ENCODE assay signal across 22 cellular contexts in the genomic region with DNA sequence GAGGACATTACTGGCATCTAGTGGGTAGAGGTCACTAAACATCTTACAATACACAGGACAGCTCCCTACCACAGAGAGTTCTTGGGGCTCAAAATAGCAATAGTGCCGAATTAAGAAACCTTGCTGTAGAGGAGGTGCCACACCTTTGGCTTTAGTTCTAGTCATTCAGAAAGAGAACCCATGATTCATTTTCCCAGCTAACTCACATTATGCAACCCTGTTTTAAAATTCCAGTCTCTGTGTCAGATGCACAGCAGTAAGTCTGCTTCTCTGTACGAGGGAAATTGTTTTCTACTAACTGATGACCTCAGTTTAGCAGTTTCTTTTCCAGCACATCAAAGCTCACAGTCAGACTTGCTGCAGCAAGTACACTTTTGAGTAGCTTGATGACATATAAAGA.
"Had no signal": no experiment of that assay in that cellular context is flagged by ENCODE, and none has a peak within 500 bp of the region (broad histone marks: within the 10 kb centered on the region; RNA-seq: fewer than 3 reads in every experiment).

No MANE protein-coding gene starts in this region.

- H3K36me3 ChIP-seq: cardiac muscle cell, neural progenitor cell, ovary, right lobe of liver had no signal

- H3K27me3 ChIP-seq: cardiac muscle cell, neural progenitor cell, ovary, right lobe of liver had no signal

- ATAC-seq: activated CD8-positive, alpha-beta memory T cell treated with anti-CD3 and anti-CD28 coated beads, Interleukin-2, amount 10 ng/mL, durations not matched to agents 7 days and 5 days; effector memory CD8-positive, alpha-beta T cell; naive thymus-derived CD4-positive, alpha-beta T cell; psoas muscle; right lobe of liver; stimulated activated naive CD8-positive, alpha-beta T cell treated with anti-CD3 and anti-CD28 coated beads, Interleukin-15, amount 100 ng/mL, for 72 hours had no signal

- H2AFZ ChIP-seq: neural progenitor cell had no signal

- DNase-seq: activated B cell treated with CpG ODN at 0.5 μM for 24 hours; activated CD4-positive, alpha-beta memory T cell treated with anti-CD3 and anti-CD28 coated beads for 36 hours; activated CD4-positive, alpha-beta T cell treated with anti-CD3 and anti-CD28 coated beads for 4 hours; activated CD8-positive, alpha-beta memory T cell treated with anti-CD3 and anti-CD28 coated beads, Interleukin-2, amount 10 ng/mL, durations not matched to agents 7 days and 5 days; activated naive CD4-positive, alpha-beta T cell; activated naive CD8-positive, alpha-beta T cell treated with anti-CD3 and anti-CD28 coated beads, Interleukin-2, amount 10 ng/mL, durations not matched to agents 7 days and 5 days; dermis blood vessel endothelial cell; effector memory CD8-positive, alpha-beta T cell; left cardiac atrium; mesendoderm; naive thymus-derived CD4-positive, alpha-beta T cell; ovary; psoas muscle; right lobe of liver; SK-N-SH; small intestine; stimulated activated CD4-positive, alpha-beta T cell treated with anti-CD3 and anti-CD28 coated beads, Interleukin-15, amount 100 ng/mL, for 24 hours; stimulated activated CD4-positive, alpha-beta T cell treated with anti-CD3 and anti-CD28 coated beads, Interleukin-2, amount 100 ng/mL, for 48 hours; stimulated activated naive CD8-positive, alpha-beta T cell treated with anti-CD3 and anti-CD28 coated beads, Interleukin-15, amount 100 ng/mL, for 72 hours; trophoblast cell had no signal

- H3K4me1 ChIP-seq: neural progenitor cell, psoas muscle, right lobe of liver had no signal

- FAIRE-seq: small intestine had no signal

- H3K4me2 ChIP-seq: neural progenitor cell, SK-N-SH had no signal

- H3K9ac ChIP-seq: neural progenitor cell, SK-N-SH had no signal

- H3K4me3 ChIP-seq: cardiac muscle cell, neural progenitor cell, ovary, psoas muscle, right lobe of liver had no signal

- H3K9me3 ChIP-seq: ovary, psoas muscle, right lobe of liver, SK-N-SH had no signal

- H3K27ac ChIP-seq: cardiac muscle cell, neural progenitor cell, ovary, psoas muscle, right lobe of liver had no signal
